Comparison of ENCODE assay signal across 10 cellular contexts in genomic region chr16:50267151-50267631, GRCh38. TPM values are rescaled to one million over a fixed set of nuclear protein-coding genes. Genes with fewer than 3 reads are reported as not detected.
DNase-seq lines count a peak whose midpoint lies in the region; FAIRE-seq and TF ChIP-seq lines count a peak whose summit lies in the region.
"Had no signal": no experiment of that assay in that cellular context is flagged by ENCODE, and none has a peak within 500 bp of the region (broad histone marks: within the 10 kb centered on the region; RNA-seq: fewer than 3 reads in every experiment).

No MANE protein-coding gene starts in this region.

- H3K36me3 ChIP-seq in small intestine (ENCODE audit: control insufficient read depth in 2 of 2, insufficient read depth in 2 of 2, low read length in 2 of 2) = no peaks in the 10 kb centered on the region

- FAIRE-seq in GM19239 (lab: Jason Lieb, UNC) (peak; percentile 57), small intestine (lab: Jason Lieb, UNC) (no peak)
- FAIRE-seq: endometrium, TTC549 had no signal

- no peak overlapping the region for H3T11ph ChIP-seq in H9 (ENCODE audit: low read length)

- H3K4me3 ChIP-seq in small intestine (ENCODE audit: low read depth in 1 of 2, low read length in 2 of 2) = peak overlapping the region; percentile 20 to 52

- H3K23ac ChIP-seq in H9 (ENCODE audit: insufficient read length, low read depth, low read length) = no peak overlapping the region

- no peak for TF ChIP-seq POLR2A in erythroblast (IDR thresholded peaks at IDR 0.05; ENCODE audit: low read length)

- H3K9me3 ChIP-seq in small intestine (ENCODE audit: control insufficient read depth, low read depth) (no peaks in the 10 kb centered on the region), H9 (ENCODE audit: control insufficient read depth, low read depth, low read length) (no peaks in the 10 kb centered on the region)

- 68 to 85% (median 79%) methylated on average over 8 of the region's 8 CpGs for WGBS in small intestine, 3 donors
- WGBS in H9 (ENCODE audit: extremely low coverage, insufficient read length, low lambda C conversion rate) = no CpG with 5 or more reads among the region's 8 CpGs

- H3K9ac ChIP-seq in H9 (ENCODE audit: extremely low read depth, insufficient read length, low read length) = no peak overlapping the region
- H3K9ac ChIP-seq: parathyroid adenoma had no signal

- peak overlapping the region in 1 of 2 donors; percentile 58 for H3K27ac ChIP-seq in small intestine (ENCODE audit: low read depth in 1 of 2, low read length in 1 of 2)
- H3K27ac ChIP-seq in H9 (ENCODE audit: insufficient read length, low read depth, low read length) = no peak overlapping the region
- H3K27ac ChIP-seq: parathyroid adenoma had no signal

- H3K4me1 Mint-ChIP-seq in H9 = peaks cover 6 to 28% of the 10 kb centered on the region in 2 experiments; a peak in 3 of 4 replicates

- no peaks in the 10 kb centered on the region for H3K23me2 ChIP-seq in H9 (ENCODE audit: insufficient read length, low read depth, low read length, poor library complexity, severe bottlenecking)

- H3K27me3 ChIP-seq in small intestine (ENCODE audit: control insufficient read depth in 2 of 2, insufficient read depth in 2 of 2, low read length in 2 of 2) = no peaks in the 10 kb centered on the region
- H3K27me3 ChIP-seq in H9 (ENCODE audit: insufficient read depth, low read length) = no peaks in the 10 kb centered on the region

- H3K4me2 ChIP-seq in H9 (ENCODE audit: insufficient read depth, insufficient read length, low read length) = no peak overlapping the region

- H3K4me1 ChIP-seq in small intestine (ENCODE audit: control insufficient read depth in 2 of 2, insufficient read depth in 1 of 2, low read depth in 1 of 2, low read length in 1 of 2) = no peaks in the 10 kb centered on the region
- peaks cover 2% of the 10 kb centered on the region; the same call in 1 of the 2 replicates for H3K4me1 ChIP-seq in H9 (ENCODE audit: insufficient read depth, low read length)
- H3K4me1 ChIP-seq: parathyroid adenoma had no signal

- no peaks in the 10 kb centered on the region for H4K20me1 ChIP-seq in H9 (ENCODE audit: control insufficient read depth, insufficient read depth, insufficient read length)

- no peak overlapping the region for H2BK12ac ChIP-seq in H9 (ENCODE audit: insufficient read length, low read depth, low read length)

- no peaks in the 10 kb centered on the region for H3K36me3 Mint-ChIP-seq in H9 (ENCODE audit: insufficient read depth in 1 of 3, low read depth in 3 of 3)

- no peak overlapping the region for H2BK20ac ChIP-seq in H9 (ENCODE audit: low read depth, low read length, poor library complexity, severe bottlenecking)

- DNase-seq in GM19239 (ENCODE audit: insufficient read length, low spot score) (no peak), RPMI8226 (peak; percentile 20), erythroblast (lab: John Stamatoyannopoulos, UW) (peak; percentile 51 to 52), small intestine (no peak), NCI-H187 treated with DMSO at 0.1 percent for 48 hours (lab: John Stamatoyannopoulos, UW) (no peak), H9 (no peak), DMS79 (lab: John Stamatoyannopoulos, UW) (no peak)

- H4K91ac ChIP-seq in H9 (ENCODE audit: insufficient read length, low read depth, low read length) = no peak overlapping the region

- no peak overlapping the region for H2AK5ac ChIP-seq in H9 (ENCODE audit: insufficient read length, low read length)

- H4K5ac ChIP-seq in H9 (ENCODE audit: insufficient read length, low read depth, low read length) = no peak overlapping the region

- H2BK120ac ChIP-seq in H9 (ENCODE audit: low read depth, low read length, poor library complexity, severe bottlenecking) = no peak overlapping the region

- no peak overlapping the region for H2BK5ac ChIP-seq in H9 (ENCODE audit: insufficient read length, low read length)

- H3K27me3 Mint-ChIP-seq in H9 (ENCODE audit: low read depth) = no peaks in the 10 kb centered on the region

- H3K79me1 ChIP-seq in H9 (ENCODE audit: insufficient read depth, low read depth, low read length, poor library complexity, severe bottlenecking) = no peaks in the 10 kb centered on the region

- H3K4ac ChIP-seq in H9 (ENCODE audit: low read depth, low read length) = no peak overlapping the region

- no peak overlapping the region for H3K18ac ChIP-seq in H9 (ENCODE audit: insufficient read length, low read depth, low read length)

- peak overlapping the region in 1 of 3 experiments; percentile 79; a peak in 1 of 7 replicates for H3K27ac Mint-ChIP-seq in H9

- no peak overlapping the region for H3K4me3 Mint-ChIP-seq in H9

- no peak overlapping the region for H4K8ac ChIP-seq in H9 (replicated peaks; ENCODE audit: insufficient read length, low read depth, low read length)

- no peak overlapping the region for H2BK15ac ChIP-seq in H9 (ENCODE audit: low read depth, low read length)

- no peak overlapping the region for H3K56ac ChIP-seq in H9 (ENCODE audit: insufficient read length, low read depth, low read length)

- H3K14ac ChIP-seq in H9 (ENCODE audit: insufficient read depth, low read length) = no peak overlapping the region

- no peaks in the 10 kb centered on the region for H3K9me3 Mint-ChIP-seq in H9

- no peak for TF ChIP-seq CTCF in H9 (conservative IDR thresholded peaks at IDR 0.05)

- no peak overlapping the region for H2AFZ ChIP-seq in H9 (ENCODE audit: low read length)
- H2AFZ ChIP-seq: parathyroid adenoma had no signal

- H3K79me2 ChIP-seq in H9 (ENCODE audit: insufficient read depth, low read length) = no peaks in the 10 kb centered on the region
- H3K79me2 ChIP-seq: parathyroid adenoma had no signal

RNA-seq across cellular contexts. Expression of gene ADCY7, which starts 0.8 kb away (rescaled TPM):
- polyA plus RNA-seq in small intestine = 1 to 10 TPM in 1 of 3 donors, under 1 TPM in 2; 0.45 to 6.3 (median 0.54) TPM
- 2.6 and 4.0 TPM in 2 replicates for total RNA-seq in H9 (2021)

Comparison
In these comparisons a context has a peak if more than half of its experiments do, and no peak if none do; other contexts are left out.
1. DNase-seq: peak in RPMI8226 (single experiment) and erythroblast (2 of 2); none in GM19239 (single experiment), small intestine (single experiment), NCI-H187 treated with DMSO at 0.1 percent for 48 hours (single experiment), H9 (single experiment) and DMS79 (single experiment).